ENCODE assay signal across 12 cellular contexts in the genomic region with DNA sequence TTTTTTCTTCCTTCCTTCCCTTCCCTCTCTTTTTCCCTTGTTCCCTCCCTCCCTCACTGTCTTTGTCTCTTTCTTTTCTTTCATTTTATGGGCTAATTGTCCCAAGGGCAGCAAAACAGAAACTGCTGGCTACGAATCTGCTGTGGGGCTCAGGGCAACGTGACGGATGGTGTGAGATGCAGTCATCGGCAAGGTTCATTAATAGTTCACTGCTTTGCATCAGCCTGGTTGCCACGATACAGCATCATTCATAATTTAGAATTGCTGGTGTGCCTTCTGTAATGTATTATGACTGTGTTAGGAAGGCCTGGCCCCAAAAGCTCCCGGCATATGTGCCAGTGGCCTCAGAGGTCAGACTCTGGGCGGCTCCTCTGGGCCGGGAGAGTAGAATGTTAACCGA.
DNase-seq lines count a peak whose midpoint lies in the region; ATAC-seq and TF ChIP-seq lines count a peak whose summit lies in the region.
"Had no signal": no experiment of that assay in that cellular context is flagged by ENCODE, and none has a peak within 500 bp of the region (broad histone marks: within the 10 kb centered on the region; RNA-seq: fewer than 3 reads in every experiment).

No MANE protein-coding gene starts in this region.

- no peaks in the 10 kb centered on the region for H3K4me1 Mint-ChIP-seq in activated T-cell treated with anti-CD3 and anti-CD28 coated beads, Interleukin-2, amount 50 U/mL, for 4 hours (ENCODE audit: low read depth)

- H3K36me3 Mint-ChIP-seq in activated T-cell treated with anti-CD3 and anti-CD28 coated beads, Interleukin-2, amount 50 U/mL, for 4 hours (ENCODE audit: insufficient read depth), result no peaks in the 10 kb centered on the region

- no peak overlapping the region for H3K4me3 ChIP-seq in epithelial cell of proximal tubule (ENCODE audit: low read depth, low read length)
- H3K4me3 ChIP-seq: BLaER1 treated with 17β-estradiol and CSF1 and Interleukin-3, amounts not matched to agents 10 nM and 100 nM had no signal

- DNase-seq in AG09319 (ENCODE audit: extremely low read depth, low read depth) (peak; percentile 69), epithelial cell of proximal tubule (ENCODE audit: low read depth) (peak; percentile 48), myocyte (ENCODE audit: low read depth) (peak; percentile 40), T-helper 2 cell (no peak)
- DNase-seq in activated T-cell treated with anti-CD3 and anti-CD28 coated beads, Interleukin-2, amount 50 U/mL, for 4 hours, result no peak
- no peak for DNase-seq in stimulated activated CD4-positive, alpha-beta T cell treated with anti-CD3 and anti-CD28 coated beads, Interleukin-15, amount 100 ng/mL, for 24 hours
- DNase-seq: MM.1S; stimulated activated naive CD4-positive, alpha-beta T cell had no signal

- ATAC-seq in HG03354 (IDR thresholded peaks at IDR 0.05; ENCODE audit: poor library complexity, severe bottlenecking, unreplicated experiment), result peak; percentile 76
- ATAC-seq in activated T-cell treated with anti-CD3 and anti-CD28 coated beads, Interleukin-2, amount 50 U/mL, for 4 hours, result no peak
- ATAC-seq in GM18517 (IDR thresholded peaks at IDR 0.05; ENCODE audit: unreplicated experiment), result no peak

- TF ChIP-seq CTCF in AG09319 (IDR thresholded peaks at IDR 0.05; ENCODE audit: low read depth, low read length) (no peak), epithelial cell of proximal tubule (conservative IDR thresholded peaks at IDR 0.05; ENCODE audit: low read depth, low read length) (no peak)

- H3K27me3 Mint-ChIP-seq in activated T-cell treated with anti-CD3 and anti-CD28 coated beads, Interleukin-2, amount 50 U/mL, for 4 hours (ENCODE audit: low read depth), result peaks cover 10% of the 10 kb centered on the region
- H3K27me3 Mint-ChIP-seq: dendritic cell treated with granulocyte-macrophage colony-stimulating factor and Interleukin-4, amounts not matched to agents 40 ng/mL and 50 ng/mL, for 4 days had no signal

- H3K4me3 Mint-ChIP-seq in activated T-cell treated with anti-CD3 and anti-CD28 coated beads, Interleukin-2, amount 50 U/mL, for 4 hours, result no peak overlapping the region
- H3K4me3 Mint-ChIP-seq: dendritic cell treated with granulocyte-macrophage colony-stimulating factor and Interleukin-4, amounts not matched to agents 40 ng/mL and 50 ng/mL, for 4 days had no signal

- no peaks in the 10 kb centered on the region for H3K9me3 Mint-ChIP-seq in activated T-cell treated with anti-CD3 and anti-CD28 coated beads, Interleukin-2, amount 50 U/mL, for 4 hours
- H3K9me3 Mint-ChIP-seq: dendritic cell treated with granulocyte-macrophage colony-stimulating factor and Interleukin-4, amounts not matched to agents 40 ng/mL and 50 ng/mL, for 4 days had no signal

Comparison
In these comparisons a context has a peak if more than half of its experiments do, and no peak if none do; other contexts are left out.
1. DNase-seq: peak in AG09319 (single experiment), epithelial cell of proximal tubule (single experiment) and myocyte (single experiment); none in activated T-cell treated with anti-CD3 and anti-CD28 coated beads, Interleukin-2, amount 50 U/mL, for 4 hours (single experiment), T-helper 2 cell (0 of 5) and stimulated activated CD4-positive, alpha-beta T cell treated with anti-CD3 and anti-CD28 coated beads, Interleukin-15, amount 100 ng/mL, for 24 hours (single experiment).